ENCODE assay signal across 8 cellular contexts in the genomic region with DNA sequence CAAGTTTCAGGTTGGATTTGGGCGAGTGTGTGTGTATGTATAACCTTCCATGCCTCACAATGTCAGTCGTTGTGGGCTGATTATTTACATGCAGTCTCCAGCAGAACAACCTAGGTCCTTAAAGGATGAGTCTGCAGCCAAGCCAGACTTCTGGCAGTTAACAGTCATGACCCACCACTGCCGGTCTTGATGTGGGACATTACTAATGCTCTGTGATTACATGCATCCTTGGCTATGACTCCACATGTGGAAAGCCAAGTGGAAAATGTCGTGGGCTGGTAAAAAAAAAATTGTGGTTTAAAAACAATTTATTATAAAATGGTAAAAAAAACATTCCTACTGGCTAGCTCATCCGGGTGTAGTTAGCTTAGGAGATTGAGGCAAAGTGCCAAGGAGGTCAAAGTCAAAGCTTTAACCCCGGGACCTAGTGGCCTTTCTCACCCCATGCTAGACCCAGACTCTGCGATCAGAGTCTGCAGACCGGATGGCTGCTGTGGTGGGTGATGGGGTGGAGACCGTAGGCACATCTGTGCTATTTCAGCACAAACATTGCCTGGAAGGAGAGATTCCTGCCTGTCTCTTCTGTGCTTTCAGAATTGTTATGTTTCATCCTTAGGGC. TPM values are rescaled to one million over a fixed set of nuclear protein-coding genes. Genes with fewer than 3 reads are reported as not detected.
DNase-seq lines count a peak whose midpoint lies in the region; ATAC-seq, FAIRE-seq and TF ChIP-seq lines count a peak whose summit lies in the region.

No MANE protein-coding gene starts in this region.

- H3K9me3 ChIP-seq in keratinocyte (ENCODE audit: control insufficient read depth, low read depth, low read length) (no peaks in the 10 kb centered on the region), thoracic aorta (no peaks in the 10 kb centered on the region)

- H3K27me3 ChIP-seq in keratinocyte (ENCODE audit: control insufficient read depth, extremely low read depth, insufficient read depth, low read length) = no peaks in the 10 kb centered on the region
- no peaks in the 10 kb centered on the region for H3K27me3 ChIP-seq in thoracic aorta (replicated peaks; ENCODE audit: insufficient read depth)

- no peak overlapping the region for H3K9ac ChIP-seq in keratinocyte (ENCODE audit: control insufficient read depth, extremely low read depth, insufficient read depth, low read length)

- peaks cover 34% of the 10 kb centered on the region for H3K4me1 Mint-ChIP-seq in activated CD8-positive, alpha-beta T cell treated with anti-CD3 and anti-CD28 coated beads for 36 hours (ENCODE audit: low read depth)
- peaks cover 20% of the 10 kb centered on the region for H3K4me1 Mint-ChIP-seq in activated CD8-positive, alpha-beta T cell treated with anti-CD3 and anti-CD28 coated beads, Interleukin-2, amount 10 ng/mL, durations not matched to agents 7 days and 5 days (ENCODE audit: low read depth)

- no peak for TF ChIP-seq CTCF in activated CD8-positive, alpha-beta T cell treated with anti-CD3 and anti-CD28 coated beads for 36 hours (IDR thresholded peaks at IDR 0.05)
- TF ChIP-seq CTCF in astrocyte of the cerebellum (IDR thresholded peaks at IDR 0.05; ENCODE audit: low read depth, low read length, missing control alignments) (no peak), keratinocyte (optimal IDR thresholded peaks at IDR 0.05 in 1 of 3, IDR thresholded peaks at IDR 0.05 in 1 of 3, conservative IDR thresholded peaks at IDR 0.05 in 1 of 3; ENCODE audit: extremely low read depth in 1 of 3, insufficient read depth in 2 of 3, low read length in 3 of 3) (no peak), thoracic aorta (IDR thresholded peaks at IDR 0.05) (no peak)

- CTCF ChIA-PET in activated CD8-positive, alpha-beta T cell treated with anti-CD3 and anti-CD28 coated beads for 36 hours (lab: Charles Lee) = interaction anchor here (2.2 to 3.4 kb wide), 3 partner anchors 9 to 42 kb away, joined by 5 to 47 read pairs (median 16); no protein-coding TSS in a partner anchor
- CTCF ChIA-PET in activated CD8-positive, alpha-beta T cell treated with anti-CD3 and anti-CD28 coated beads, Interleukin-2, amount 10 ng/mL, durations not matched to agents 7 days and 5 days (lab: Charles Lee) = interaction anchor here (1.1 to 4.8 kb wide), 4 partner anchors 20 to 70 kb away, joined by 3 to 129 read pairs (median 16); no protein-coding TSS in a partner anchor

- no peaks in the 10 kb centered on the region for H4K20me1 ChIP-seq in keratinocyte (ENCODE audit: control insufficient read depth, extremely low read depth, insufficient read depth, low read length)

- peaks cover 17% of the 10 kb centered on the region for H3K36me3 Mint-ChIP-seq in activated CD8-positive, alpha-beta T cell treated with anti-CD3 and anti-CD28 coated beads for 36 hours (ENCODE audit: low read depth)
- H3K36me3 Mint-ChIP-seq in activated CD8-positive, alpha-beta T cell treated with anti-CD3 and anti-CD28 coated beads, Interleukin-2, amount 10 ng/mL, durations not matched to agents 7 days and 5 days (ENCODE audit: low read depth) = peaks cover 11% of the 10 kb centered on the region

- in situ Hi-C loops in astrocyte of the cerebellum (cut with HindIII; ENCODE audit: low sequenced_read_pairs) = no loop called here

- no peaks in the 10 kb centered on the region for H3K9me3 Mint-ChIP-seq in activated CD8-positive, alpha-beta T cell treated with anti-CD3 and anti-CD28 coated beads for 36 hours
- no peaks in the 10 kb centered on the region for H3K9me3 Mint-ChIP-seq in activated CD8-positive, alpha-beta T cell treated with anti-CD3 and anti-CD28 coated beads, Interleukin-2, amount 10 ng/mL, durations not matched to agents 7 days and 5 days (ENCODE audit: insufficient read depth)

- intact Hi-C loops in activated CD8-positive, alpha-beta T cell treated with anti-CD3 and anti-CD28 coated beads for 36 hours (cut with micrococcal nuclease) = no loop called here

- peaks cover 0 to 1% of the 10 kb centered on the region in 2 experiments for H3K36me3 ChIP-seq in keratinocyte (ENCODE audit: control insufficient read depth in 2 of 2, extremely low read depth in 1 of 2, insufficient read depth in 2 of 2, low read length in 2 of 2)
- H3K36me3 ChIP-seq in thoracic aorta = no peaks in the 10 kb centered on the region

- H2AFZ ChIP-seq in keratinocyte (ENCODE audit: control insufficient read depth, low read length) = no peak overlapping the region

- H3K27ac ChIP-seq in keratinocyte (ENCODE audit: control insufficient read depth, insufficient read depth, low read length) (no peak overlapping the region), thoracic aorta (peak overlapping the region; percentile 77 to 79)

- no peak overlapping the region for H3K4me3 Mint-ChIP-seq in activated CD8-positive, alpha-beta T cell treated with anti-CD3 and anti-CD28 coated beads for 36 hours
- H3K4me3 Mint-ChIP-seq in activated CD8-positive, alpha-beta T cell treated with anti-CD3 and anti-CD28 coated beads, Interleukin-2, amount 10 ng/mL, durations not matched to agents 7 days and 5 days = no peak overlapping the region

- DNase-seq in activated CD8-positive, alpha-beta T cell treated with anti-CD3 and anti-CD28 coated beads for 36 hours = peak; percentile 27
- DNase-seq in activated CD8-positive, alpha-beta T cell treated with anti-CD3 and anti-CD28 coated beads, Interleukin-2, amount 10 ng/mL, durations not matched to agents 7 days and 5 days = no peak
- DNase-seq in astrocyte of the cerebellum (ENCODE audit: low read depth) (peak; percentile 98), keratinocyte (ENCODE audit: low read depth, low spot score) (peak; percentile 17), thoracic aorta (ENCODE audit: low spot score) (peak; percentile 66), midbrain (lab: John Stamatoyannopoulos, UW) (no peak)

- dilution Hi-C loops in keratinocyte (cut with MboI; ENCODE audit: extremely low pct_ligation_motif_present, low sequenced_read_pairs) = no loop called here

- H3K4me3 ChIP-seq in astrocyte of the cerebellum (ENCODE audit: low read depth, low read length) = no peak overlapping the region
- H3K4me3 ChIP-seq in keratinocyte (ENCODE audit: control insufficient read depth in 2 of 3, extremely low read depth in 1 of 3, insufficient read depth in 2 of 3, low read depth in 1 of 3, low read length in 3 of 3) = no peak overlapping the region
- H3K4me3 ChIP-seq in thoracic aorta = no peak overlapping the region

- ATAC-seq in activated CD8-positive, alpha-beta T cell treated with anti-CD3 and anti-CD28 coated beads for 36 hours = peak; percentile 50
- no peak for ATAC-seq in activated CD8-positive, alpha-beta T cell treated with anti-CD3 and anti-CD28 coated beads, Interleukin-2, amount 10 ng/mL, durations not matched to agents 7 days and 5 days
- peak; percentile 89 for ATAC-seq in thoracic aorta (ENCODE audit: insufficient number of reproducible peaks, low FRiP score, low read depth)
- no peak for ATAC-seq in HG02571 (IDR thresholded peaks at IDR 0.05; ENCODE audit: unreplicated experiment)
- no peak for ATAC-seq in HG03378 (IDR thresholded peaks at IDR 0.05; ENCODE audit: unreplicated experiment)

- peaks cover 2% of the 10 kb centered on the region for H3K27me3 Mint-ChIP-seq in activated CD8-positive, alpha-beta T cell treated with anti-CD3 and anti-CD28 coated beads for 36 hours
- H3K27me3 Mint-ChIP-seq in activated CD8-positive, alpha-beta T cell treated with anti-CD3 and anti-CD28 coated beads, Interleukin-2, amount 10 ng/mL, durations not matched to agents 7 days and 5 days (ENCODE audit: low read depth) = no peaks in the 10 kb centered on the region

- no peaks in the 10 kb centered on the region for H3K9me1 ChIP-seq in keratinocyte (ENCODE audit: control insufficient read depth, extremely low read depth, insufficient read depth, low read length)

- H3K4me1 ChIP-seq in keratinocyte (ENCODE audit: control insufficient read depth, extremely low read depth, insufficient read depth, low read length) = peaks cover 3% of the 10 kb centered on the region
- H3K4me1 ChIP-seq in thoracic aorta (ENCODE audit: control insufficient read depth in 1 of 2, low read depth in 2 of 2) = peaks cover 24 to 49% of the 10 kb centered on the region in 2 donors

- no peaks in the 10 kb centered on the region for H3K79me2 ChIP-seq in keratinocyte (ENCODE audit: control insufficient read depth, insufficient read depth, low read length)

- FAIRE-seq in keratinocyte (lab: Jason Lieb, UNC) = no peak

- POLR2A ChIA-PET in activated CD8-positive, alpha-beta T cell treated with anti-CD3 and anti-CD28 coated beads for 36 hours (lab: Charles Lee) = no interaction called here
- POLR2A ChIA-PET in activated CD8-positive, alpha-beta T cell treated with anti-CD3 and anti-CD28 coated beads, Interleukin-2, amount 10 ng/mL, durations not matched to agents 7 days and 5 days (lab: Charles Lee) = interaction anchor here (1.3 kb wide), 1 partner anchor 81 kb away, joined by 3 read pairs; a partner anchor contains a TSS

- no peak overlapping the region for H3K4me2 ChIP-seq in keratinocyte (ENCODE audit: control insufficient read depth, extremely low read depth, insufficient read depth, low read depth, low read length)

- H3K27ac Mint-ChIP-seq in activated CD8-positive, alpha-beta T cell treated with anti-CD3 and anti-CD28 coated beads for 36 hours = peak overlapping the region; percentile 2
- no peak overlapping the region for H3K27ac Mint-ChIP-seq in activated CD8-positive, alpha-beta T cell treated with anti-CD3 and anti-CD28 coated beads, Interleukin-2, amount 10 ng/mL, durations not matched to agents 7 days and 5 days

RNA-seq across cellular contexts. Expression of a gene that starts 6.8 kb away (rescaled TPM):
- total RNA-seq in activated CD8-positive, alpha-beta T cell treated with anti-CD3 and anti-CD28 coated beads for 36 hours = not detected
- not detected for total RNA-seq in activated CD8-positive, alpha-beta T cell treated with anti-CD3 and anti-CD28 coated beads, Interleukin-2, amount 10 ng/mL, durations not matched to agents 7 days and 5 days
- polyA plus RNA-seq in keratinocyte = not detected in 3 replicates
- 0.31 TPM for polyA plus RNA-seq in keratinocyte (2011; ENCODE audit: low read depth)
- polyA plus RNA-seq in keratinocyte (2011; cell fraction: cytosol; rRNA removed) = not detected in 2 replicates
- not detected in 2 replicates for polyA plus RNA-seq in keratinocyte (2011; cell fraction: nucleus; rRNA removed)
- 0.79 TPM in 1 of 2 replicates, not detected in the other for polyA plus RNA-seq in keratinocyte (2012; ENCODE audit: low replicate concordance)
- not detected in 3 replicates for polyA minus RNA-seq in keratinocyte
- polyA minus RNA-seq in keratinocyte (2011; cell fraction: cytosol; rRNA and poly(A)+ RNA removed) = not detected
- polyA minus RNA-seq in keratinocyte (2011; cell fraction: nucleus; rRNA and poly(A)+ RNA removed) = not detected in 2 replicates
- total RNA-seq in thoracic aorta = 10 to 100 TPM in 1 of 2 donors, 1 to 10 TPM in 1; 9.3 to 63.8 TPM

RNA-seq across cellular contexts. Expression of a gene that starts 53.0 kb away (rescaled TPM):
- 1 to 10 TPM; 7.1 to 7.8 TPM for total RNA-seq in activated CD8-positive, alpha-beta T cell treated with anti-CD3 and anti-CD28 coated beads for 36 hours
- total RNA-seq in activated CD8-positive, alpha-beta T cell treated with anti-CD3 and anti-CD28 coated beads, Interleukin-2, amount 10 ng/mL, durations not matched to agents 7 days and 5 days = 1 to 10 TPM; 8.7 to 9.4 TPM
- 4.8 to 8.4 TPM (median 6.8 TPM) in 3 replicates for polyA plus RNA-seq in keratinocyte
- 1.4 TPM for polyA plus RNA-seq in keratinocyte (2011; ENCODE audit: low read depth)
- 5.1 and 8.1 TPM in 2 replicates for polyA plus RNA-seq in keratinocyte (2011; cell fraction: cytosol; rRNA removed)
- 3.3 and 3.4 TPM in 2 replicates for polyA plus RNA-seq in keratinocyte (2011; cell fraction: nucleus; rRNA removed)
- polyA plus RNA-seq in keratinocyte (2012; ENCODE audit: low replicate concordance) = 1.4 and 5.5 TPM in 2 replicates
- 1.1 to 1.3 TPM (median 1.1 TPM) in 3 replicates for polyA minus RNA-seq in keratinocyte
- not detected for polyA minus RNA-seq in keratinocyte (2011; cell fraction: cytosol; rRNA and poly(A)+ RNA removed)
- polyA minus RNA-seq in keratinocyte (2011; cell fraction: nucleus; rRNA and poly(A)+ RNA removed) = 1.9 TPM in 1 of 2 replicates, not detected in the other
- total RNA-seq in thoracic aorta = 10 to 100 TPM; 14.9 to 32.2 TPM

Comparison
In these comparisons a context has a peak if more than half of its experiments do, and no peak if none do; other contexts are left out.
1. ATAC-seq: peak in activated CD8-positive, alpha-beta T cell treated with anti-CD3 and anti-CD28 coated beads for 36 hours (single experiment) and thoracic aorta (single experiment); none in activated CD8-positive, alpha-beta T cell treated with anti-CD3 and anti-CD28 coated beads, Interleukin-2, amount 10 ng/mL, durations not matched to agents 7 days and 5 days (single experiment), HG02571 (single experiment) and HG03378 (single experiment).
2. DNase-seq: peak in activated CD8-positive, alpha-beta T cell treated with anti-CD3 and anti-CD28 coated beads for 36 hours (single experiment), astrocyte of the cerebellum (single experiment), keratinocyte (single experiment) and thoracic aorta (single experiment); none in activated CD8-positive, alpha-beta T cell treated with anti-CD3 and anti-CD28 coated beads, Interleukin-2, amount 10 ng/mL, durations not matched to agents 7 days and 5 days (single experiment) and midbrain (single experiment).
3. RNA of a gene that starts 6.8 kb away (total RNA-seq): 9.3 to 63.8 TPM in thoracic aorta; not detected in activated CD8-positive, alpha-beta T cell treated with anti-CD3 and anti-CD28 coated beads for 36 hours and not detected in activated CD8-positive, alpha-beta T cell treated with anti-CD3 and anti-CD28 coated beads, Interleukin-2, amount 10 ng/mL, durations not matched to agents 7 days and 5 days; every median in the first group is over 10 times any median in the second.